5 cellular contexts compared by ENCODE assay signal in the genomic region with DNA sequence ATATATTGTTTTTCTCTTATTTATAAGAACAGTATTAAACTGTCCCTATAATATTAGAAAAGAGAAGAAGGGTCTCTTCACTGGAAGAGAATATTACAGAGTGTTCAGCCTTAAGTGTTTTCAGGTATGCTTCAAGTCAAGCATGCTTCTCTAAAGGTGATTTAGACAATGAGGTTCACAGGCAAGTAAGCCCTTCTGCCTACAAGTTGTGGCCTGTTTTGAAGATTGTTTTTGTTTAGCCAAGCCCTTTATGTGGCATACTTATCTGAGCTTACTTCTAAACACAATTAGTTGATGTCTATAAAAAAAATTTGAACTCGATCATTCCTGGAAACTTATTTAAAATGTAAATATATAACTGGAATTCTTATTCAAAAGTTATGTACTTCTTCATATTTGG.
"Had no signal": no experiment of that assay in that cellular context is flagged by ENCODE, and none has a peak within 500 bp of the region (broad histone marks: within the 10 kb centered on the region; RNA-seq: fewer than 3 reads in every experiment).

No MANE protein-coding gene starts in this region.

- H3K4me3 Mint-ChIP-seq: GM23338, H9 had no signal

- ATAC-seq: GM23338, K562 had no signal

- DNase-seq: H9, HCEC 1CT, IMR-90 had no signal

- H3K4me3 ChIP-seq: GM23338, K562 had no signal
